Comparison of ENCODE assay signal across 8 cellular contexts in genomic region chr17:75588546-75589016, GRCh38. TPM values are rescaled to one million over a fixed set of nuclear protein-coding genes. Genes with fewer than 3 reads are reported as not detected.
DNase-seq lines count a peak whose midpoint lies in the region; ATAC-seq lines count a peak whose summit lies in the region.

No MANE protein-coding gene starts in this region.

- no peak overlapping the region for H3K4me3 ChIP-seq in Karpas-422 (ENCODE audit: low read length)
- peak overlapping the region; percentile 36 for H3K4me3 ChIP-seq in ectodermal cell (ENCODE audit: insufficient read depth, low read depth, low read length)
- peak overlapping the region; percentile 12 for H3K4me3 ChIP-seq in mucosa of stomach (ENCODE audit: low read length)

- H2AFZ ChIP-seq in Karpas-422 (ENCODE audit: low read length): no peak overlapping the region

- no peaks in the 10 kb centered on the region for H3K36me3 ChIP-seq in Karpas-422 (ENCODE audit: insufficient read depth, low read length)
- no peaks in the 10 kb centered on the region for H3K36me3 ChIP-seq in ectodermal cell (ENCODE audit: control insufficient read depth, insufficient read depth, low read length)
- no peaks in the 10 kb centered on the region for H3K36me3 ChIP-seq in mucosa of stomach (ENCODE audit: control insufficient read depth, insufficient read depth, low read length)

- H3K79me2 ChIP-seq in Karpas-422 (ENCODE audit: low read length): no peaks in the 10 kb centered on the region

- H3K27ac ChIP-seq in Karpas-422 (ENCODE audit: low read length): no peak overlapping the region
- no peak overlapping the region for H3K27ac ChIP-seq in ectodermal cell (ENCODE audit: insufficient read depth, low read depth, low read length, poor library complexity, severe bottlenecking)

- no peaks in the 10 kb centered on the region for H3K27me3 ChIP-seq in Karpas-422 (ENCODE audit: low read length)
- peaks cover 34% of the 10 kb centered on the region for H3K27me3 ChIP-seq in ectodermal cell (ENCODE audit: control insufficient read depth, insufficient read depth, low read length, poor library complexity, severe bottlenecking)
- H3K27me3 ChIP-seq in mucosa of stomach (ENCODE audit: control insufficient read depth, insufficient read depth, low read length): peaks cover 6% of the 10 kb centered on the region

- no peaks in the 10 kb centered on the region for H3K9me2 ChIP-seq in Karpas-422 (replicated peaks; ENCODE audit: insufficient read depth, low read length)

- WGBS in ectodermal cell, 2 experiments: 13 to 14% methylated on average over 56 of the region's 56 CpGs

- H3K4me2 ChIP-seq in Karpas-422 (ENCODE audit: low read depth, low read length, poor library complexity, severe bottlenecking): peak overlapping the region; percentile 64

- no peaks in the 10 kb centered on the region for H4K20me1 ChIP-seq in Karpas-422 (ENCODE audit: insufficient read depth, low read depth, low read length)

- H3K4me1 ChIP-seq in Karpas-422 (ENCODE audit: low read length): peaks cover 9% of the 10 kb centered on the region
- no peaks in the 10 kb centered on the region for H3K4me1 ChIP-seq in ectodermal cell (ENCODE audit: control insufficient read depth, insufficient read depth, low read length)
- peaks cover 26% of the 10 kb centered on the region for H3K4me1 ChIP-seq in mucosa of stomach (ENCODE audit: control insufficient read depth, insufficient read depth, low read length)

- H3K9me3 ChIP-seq in Karpas-422 (ENCODE audit: low read length) (no peaks in the 10 kb centered on the region), ectodermal cell (ENCODE audit: control insufficient read depth, low read length) (no peaks in the 10 kb centered on the region), mucosa of stomach (ENCODE audit: control insufficient read depth, low read length) (no peaks in the 10 kb centered on the region)

- H3K9ac ChIP-seq in Karpas-422 (ENCODE audit: low read length) (0 out of 2 replicates have a peak overlapping the region, but pooled peaks have one; percentile 33), mucosa of stomach (ENCODE audit: low read length) (peak overlapping the region; percentile 68)

- ATAC-seq in HG03469 (IDR thresholded peaks at IDR 0.05; ENCODE audit: unreplicated experiment) (no peak), GM18858 (IDR thresholded peaks at IDR 0.05; ENCODE audit: unreplicated experiment) (no peak)

- DNase-seq in activated T-cell treated with anti-CD3 and anti-CD28 coated beads for 1 hour (ENCODE audit: low read depth) (peak; percentile 16), Karpas-422 (no peak), HCEC 1CT (no peak)
- no peak for DNase-seq in activated T-cell treated with anti-CD3 and anti-CD28 coated beads, Interleukin-2, amount 50 U/mL, for 1 hour

RNA-seq across cellular contexts. Expression of gene MYO15B, which starts 1.0 kb away (rescaled TPM):
- 3.8 and 8.0 TPM in 2 replicates for total RNA-seq in Karpas-422 (2014; rRNA removed; shearing (Covaris generic); ENCODE audit: low replicate concordance)
- 13.1 TPM for polyA plus RNA-seq in ectodermal cell (2013, experiment 1 of 4)
- 21.9 TPM for polyA plus RNA-seq in ectodermal cell (2013, experiment 2 of 4)
- polyA plus RNA-seq in ectodermal cell (2013, experiment 3 of 4): 15.9 TPM
- 22.8 TPM for polyA plus RNA-seq in ectodermal cell (2013, experiment 4 of 4)

RNA-seq across cellular contexts. Expression of gene SMIM5, which starts 44.7 kb away (rescaled TPM):
- total RNA-seq in Karpas-422 (2014; rRNA removed; shearing (Covaris generic); ENCODE audit: low replicate concordance): not detected in 2 replicates
- polyA plus RNA-seq in ectodermal cell (2013, experiment 1 of 4): not detected
- polyA plus RNA-seq in ectodermal cell (2013, experiment 2 of 4): not detected
- polyA plus RNA-seq in ectodermal cell (2013, experiment 3 of 4): not detected
- not detected for polyA plus RNA-seq in ectodermal cell (2013, experiment 4 of 4)
